ENCODE assay signal across 1 cellular context in genomic region chr2:215611609-215612386, GRCh38.
TF ChIP-seq lines count a peak whose summit lies in the region.

No MANE protein-coding gene starts in this region.

TF ChIP-seq in HepG2, 621 proteins besides CTCF, POLR2A, EP300 and RAD21 (continued from another document and continues in another):
- TF ChIP-seq SKIL (CRISPR knock-in tag; IDR thresholded peaks at IDR 0.05; ENCODE audit: borderline replicate concordance) (0 out of 2 replicates have a peak, but pooled peaks have one; percentile 19), DRAP1 (CRISPR knock-in tag; IDR thresholded peaks at IDR 0.05) (0 out of 2 replicates have a peak, but pooled peaks have one; percentile 36), TBX2 (CRISPR knock-in tag; IDR thresholded peaks at IDR 0.05; ENCODE audit: borderline replicate concordance) (0 out of 2 replicates have a peak, but pooled peaks have one; percentile 28), RXRB (CRISPR knock-in tag; IDR thresholded peaks at IDR 0.05; ENCODE audit: borderline replicate concordance) (peak; percentile 72), KAT8 (CRISPR knock-in tag; IDR thresholded peaks at IDR 0.05) (0 out of 2 replicates have a peak, but pooled peaks have one; percentile 29), FOXA3 (CRISPR knock-in tag; IDR thresholded peaks at IDR 0.05) (peak; percentile 39), ZNF207 (IDR thresholded peaks at IDR 0.05; ENCODE audit: borderline replicate concordance) (no peak), SAP130 (CRISPR knock-in tag; IDR thresholded peaks at IDR 0.05; ENCODE audit: low read depth) (0 out of 2 replicates have a peak, but pooled peaks have one; percentile 13), STAT6 (CRISPR knock-in tag; IDR thresholded peaks at IDR 0.05; ENCODE audit: borderline replicate concordance) (0 out of 2 replicates have a peak, but pooled peaks have one; percentile 26), MXD4 (CRISPR knock-in tag; IDR thresholded peaks at IDR 0.05) (no peak), HOXA3 (CRISPR knock-in tag; IDR thresholded peaks at IDR 0.05) (0 out of 2 replicates have a peak, but pooled peaks have one; percentile 14), AHDC1 (CRISPR knock-in tag; IDR thresholded peaks at IDR 0.05; ENCODE audit: borderline replicate concordance) (peak; percentile 39; the same call in 1 of the 2 replicates), ZGPAT (CRISPR knock-in tag; IDR thresholded peaks at IDR 0.05) (0 out of 2 replicates have a peak, but pooled peaks have one; percentile 28), ZMYM4 (CRISPR knock-in tag; IDR thresholded peaks at IDR 0.05) (peak; percentile 80), SKI (IDR thresholded peaks at IDR 0.05; ENCODE audit: partially characterized antibody) (peak; percentile 59), PITX1 (CRISPR knock-in tag; IDR thresholded peaks at IDR 0.05) (peak; percentile 21; the same call in 1 of the 2 replicates), ZNF580 (CRISPR knock-in tag; IDR thresholded peaks at IDR 0.05; ENCODE audit: borderline replicate concordance, low read depth) (no peak), HMGXB4 (CRISPR knock-in tag; IDR thresholded peaks at IDR 0.05; ENCODE audit: borderline replicate concordance in 1 of 2, low read depth in 1 of 2) (no peak), NFIC (IDR thresholded peaks at IDR 0.05; ENCODE audit: low read length) (peak; percentile 54; the same call in 1 of the 2 replicates), HOMEZ (CRISPR knock-in tag; IDR thresholded peaks at IDR 0.05; ENCODE audit: low read depth) (peak; percentile 95; the same call in 1 of the 2 replicates), HNF4G (IDR thresholded peaks at IDR 0.05; ENCODE audit: borderline replicate concordance, low read depth, low read length) (peak; percentile 62; the same call in 1 of the 2 replicates), HNF4G (CRISPR knock-in tag; IDR thresholded peaks at IDR 0.05; ENCODE audit: borderline replicate concordance, low read depth) (no peak), FOSL2 (CRISPR knock-in tag; IDR thresholded peaks at IDR 0.05) (no peak), ZNF761 (CRISPR knock-in tag; conservative IDR thresholded peaks at IDR 0.05) (no peak), TOPORS (CRISPR knock-in tag; IDR thresholded peaks at IDR 0.05) (no peak), FOXK1 (CRISPR knock-in tag; IDR thresholded peaks at IDR 0.05; ENCODE audit: borderline replicate concordance, low read depth) (peak; percentile 49; the same call in 1 of the 2 replicates), BHLHE40 (IDR thresholded peaks at IDR 0.05; ENCODE audit: low read length) (no peak), KLF16 (CRISPR knock-in tag; IDR thresholded peaks at IDR 0.05) (peak in 1 of 2 experiments; percentile 32; a peak in 1 of 4 replicates), TEAD3 (CRISPR knock-in tag; optimal IDR thresholded peaks at IDR 0.05; ENCODE audit: borderline replicate concordance) (peak; percentile 41), PAXIP1 (CRISPR knock-in tag; conservative IDR thresholded peaks at IDR 0.05) (peak; percentile 68), RFX1 (IDR thresholded peaks at IDR 0.05) (no peak), ZMYM2 (CRISPR knock-in tag; IDR thresholded peaks at IDR 0.05) (0 out of 2 replicates have a peak, but pooled peaks have one; percentile 40), TRIM24 (CRISPR knock-in tag; IDR thresholded peaks at IDR 0.05) (no peak), HNF4A (CRISPR knock-in tag; IDR thresholded peaks at IDR 0.05) (peak; percentile 81), ZNF644 (CRISPR knock-in tag; IDR thresholded peaks at IDR 0.05; ENCODE audit: low read depth) (0 out of 2 replicates have a peak, but pooled peaks have one; percentile 49), SOX13 (IDR thresholded peaks at IDR 0.05) (no peak), SOX13 (CRISPR knock-in tag; conservative IDR thresholded peaks at IDR 0.05 in 1 of 2, IDR thresholded peaks at IDR 0.05 in 1 of 2) (peak in 1 of 2 experiments; percentile 51; a peak in 2 of 4 replicates)
